1 cellular context compared by ENCODE assay signal in genomic region chr12:95942532-95943230, GRCh38.
A peak's percentile ranks its signal among the peaks of the same experiment; 100 is the strongest.
TF ChIP-seq lines count a peak whose summit lies in the region.

Gene CCDC38, minus strand, starts transcription at chr12:95942614. Its CDS starts 6,105 bp downstream, at chr12:95936509.

TF ChIP-seq in HepG2, 621 proteins besides CTCF, POLR2A, EP300 and RAD21 (continued from another document and continues in another):
- TF ChIP-seq ZHX2 (IDR thresholded peaks at IDR 0.05; ENCODE audit: low read depth) (0 out of 2 replicates have a peak, but pooled peaks have one; percentile 28), ZHX2 (CRISPR knock-in tag; IDR thresholded peaks at IDR 0.05; ENCODE audit: borderline replicate concordance) (no peak), ZBTB2 (CRISPR knock-in tag; IDR thresholded peaks at IDR 0.05; ENCODE audit: low read depth) (peak; percentile 29; the same call in 1 of the 2 replicates), BRCA1 (CRISPR knock-in tag; IDR thresholded peaks at IDR 0.05) (peak; percentile 46; the same call in 1 of the 2 replicates), ZBTB7B (CRISPR knock-in tag; IDR thresholded peaks at IDR 0.05) (peak; percentile 50), ELF1 (CRISPR knock-in tag; IDR thresholded peaks at IDR 0.05) (no peak; the same call in 1 of the 2 replicates), RXRA (CRISPR knock-in tag; IDR thresholded peaks at IDR 0.05) (peak; percentile 21; the same call in 1 of the 2 replicates), PRPF4 (IDR thresholded peaks at IDR 0.05; ENCODE audit: low read depth, low read length, poor library complexity, severe bottlenecking) (no peak), ATF2 (CRISPR knock-in tag; IDR thresholded peaks at IDR 0.05) (0 out of 2 replicates have a peak, but pooled peaks have one; percentile 11), RBFOX2 (IDR thresholded peaks at IDR 0.05; ENCODE audit: low read depth, low read length) (peak; percentile 59), CCDC6 (CRISPR knock-in tag; IDR thresholded peaks at IDR 0.05) (no peak; the same call in 1 of the 2 replicates), ZNF768 (CRISPR knock-in tag; IDR thresholded peaks at IDR 0.05) (peak; percentile 38; the same call in 1 of the 2 replicates), RARA (CRISPR knock-in tag; IDR thresholded peaks at IDR 0.05) (peak; percentile 37; the same call in 1 of the 2 replicates), CREB1 (IDR thresholded peaks at IDR 0.05) (peak; percentile 31; the same call in 1 of the 2 replicates), CREB1 (CRISPR knock-in tag; IDR thresholded peaks at IDR 0.05) (no peak), GATAD2A (CRISPR knock-in tag; IDR thresholded peaks at IDR 0.05) (0 out of 2 replicates have a peak, but pooled peaks have one; percentile 20), ZBTB26 (CRISPR knock-in tag; IDR thresholded peaks at IDR 0.05; ENCODE audit: borderline replicate concordance) (0 out of 2 replicates have a peak, but pooled peaks have one; percentile 47), MXD4 (CRISPR knock-in tag; IDR thresholded peaks at IDR 0.05) (0 out of 2 replicates have a peak, but pooled peaks have one; percentile 68), ETV5 (CRISPR knock-in tag; IDR thresholded peaks at IDR 0.05; ENCODE audit: borderline replicate concordance) (peak; percentile 59), KAT8 (CRISPR knock-in tag; IDR thresholded peaks at IDR 0.05) (peak; percentile 71), TFDP2 (CRISPR knock-in tag; IDR thresholded peaks at IDR 0.05) (peak; percentile 7; the same call in 1 of the 2 replicates), SOX5 (CRISPR knock-in tag; IDR thresholded peaks at IDR 0.05; ENCODE audit: borderline replicate concordance) (peak; percentile 34; the same call in 1 of the 2 replicates), ZMYM4 (CRISPR knock-in tag; IDR thresholded peaks at IDR 0.05) (peak; percentile 61; the same call in 1 of the 2 replicates), ZNF670 (CRISPR knock-in tag; IDR thresholded peaks at IDR 0.05; ENCODE audit: borderline replicate concordance) (peak; percentile 61; the same call in 1 of the 2 replicates), ZNF543 (CRISPR knock-in tag; IDR thresholded peaks at IDR 0.05) (0 out of 2 replicates have a peak, but pooled peaks have one; percentile 21), HDAC2 (CRISPR knock-in tag; IDR thresholded peaks at IDR 0.05) (peak; percentile 22; the same call in 1 of the 2 replicates), ATF3 (CRISPR knock-in tag; IDR thresholded peaks at IDR 0.05) (no peak), BORCS8-MEF2B (CRISPR knock-in tag; IDR thresholded peaks at IDR 0.05) (peak; percentile 19; the same call in 1 of the 2 replicates), POGK (CRISPR knock-in tag; conservative IDR thresholded peaks at IDR 0.05) (peak; percentile 41), ZFP36L2 (CRISPR knock-in tag; IDR thresholded peaks at IDR 0.05) (no peak), ZNF446 (CRISPR knock-in tag; IDR thresholded peaks at IDR 0.05) (peak; percentile 70; the same call in 1 of the 2 replicates), ZNF747 (CRISPR knock-in tag; IDR thresholded peaks at IDR 0.05; ENCODE audit: borderline replicate concordance) (peak; percentile 73; the same call in 1 of the 2 replicates), TARDBP (CRISPR knock-in tag; IDR thresholded peaks at IDR 0.05) (peak; percentile 77; the same call in 1 of the 2 replicates), PTBP1 (IDR thresholded peaks at IDR 0.05; ENCODE audit: low read depth, low read length, poor library complexity, severe bottlenecking) (no peak), GATAD1 (CRISPR knock-in tag; IDR thresholded peaks at IDR 0.05) (peak; percentile 77), ZNF235 (CRISPR knock-in tag; IDR thresholded peaks at IDR 0.05; ENCODE audit: borderline replicate concordance) (no peak), ZNF790 (CRISPR knock-in tag; IDR thresholded peaks at IDR 0.05; ENCODE audit: borderline replicate concordance) (0 out of 2 replicates have a peak, but pooled peaks have one; percentile 13), NFYC (CRISPR knock-in tag; IDR thresholded peaks at IDR 0.05) (peak; percentile 37; the same call in 1 of the 2 replicates), HOXA9 (CRISPR knock-in tag; IDR thresholded peaks at IDR 0.05; ENCODE audit: borderline replicate concordance) (peak; percentile 80), SAP130 (CRISPR knock-in tag; IDR thresholded peaks at IDR 0.05; ENCODE audit: low read depth) (peak; percentile 18; the same call in 1 of the 2 replicates), ZNF274 (CRISPR knock-in tag; IDR thresholded peaks at IDR 0.05) (peak; percentile 51; the same call in 1 of the 2 replicates), POLR2AphosphoS5 (IDR thresholded peaks at IDR 0.05; ENCODE audit: low read depth, low read length) (peak; percentile 68), HNF1B (CRISPR knock-in tag; IDR thresholded peaks at IDR 0.05) (peak; percentile 72), SOX6 (IDR thresholded peaks at IDR 0.05) (no peak), SOX6 (CRISPR knock-in tag; IDR thresholded peaks at IDR 0.05) (peak; percentile 26; the same call in 1 of the 2 replicates), SIN3A (IDR thresholded peaks at IDR 0.05; ENCODE audit: borderline replicate concordance, low read depth, low read length) (peak; percentile 57; the same call in 1 of the 2 replicates), ZNF776 (CRISPR knock-in tag; IDR thresholded peaks at IDR 0.05) (peak; percentile 29; the same call in 1 of the 2 replicates), HMGXB4 (CRISPR knock-in tag; IDR thresholded peaks at IDR 0.05; ENCODE audit: borderline replicate concordance in 1 of 2, low read depth in 1 of 2) (peak; percentile 6 to 77; a peak in 1 of 4 replicates), TBX2 (CRISPR knock-in tag; IDR thresholded peaks at IDR 0.05; ENCODE audit: borderline replicate concordance) (peak; percentile 57)
